In genomic region chr20:49938173-49939163, GRCh38 we compare ENCODE assay signal across 8 cellular contexts. TPM values are rescaled to one million over a fixed set of nuclear protein-coding genes. Genes with fewer than 3 reads are reported as not detected.
A peak's percentile ranks its signal among the peaks of the same experiment; 100 is the strongest.
DNase-seq lines count a peak whose midpoint lies in the region; ATAC-seq and TF ChIP-seq lines count a peak whose summit lies in the region.

No MANE protein-coding gene starts in this region.

- no peaks in the 10 kb centered on the region for H3K27me3 ChIP-seq in A673 (replicated peaks; ENCODE audit: insufficient read depth, low read depth, low read length, poor library complexity)

- intact Hi-C loops in A673 (cut with micrococcal nuclease; ENCODE audit: unreplicated experiment) (no loop called here), MCF 10A (cut with micrococcal nuclease) (no loop called here)

- BruUV-seq in A673 (replicated peaks; lab: Mats Ljungman, UMichigan) (no TSS peak), MCF 10A (replicated peaks; lab: Mats Ljungman, UMichigan) (no TSS peak)

- DNase-seq in A673 (ENCODE audit: low spot score), result peak; percentile 48
- no peak for DNase-seq in MCF 10A (ENCODE audit: unreplicated experiment)
- DNase-seq in mesenteric fat pad (ENCODE audit: low spot score), result peak; percentile 71
- no peak for DNase-seq in KBM-7
- DNase-seq in omental fat pad (ENCODE audit: low spot score), result no peak

- no peak for TF ChIP-seq CTCF in A673 (conservative IDR thresholded peaks at IDR 0.05; ENCODE audit: low read depth, low read length)
- no peak for TF ChIP-seq CTCF in MCF 10A (IDR thresholded peaks at IDR 0.05; ENCODE audit: unreplicated experiment)
- TF ChIP-seq CTCF in omental fat pad (IDR thresholded peaks at IDR 0.05), result no peak

- H3K36me3 Mint-ChIP-seq in IgD-negative memory B cell, result peaks cover 4% of the 10 kb centered on the region
- peaks cover 44% of the 10 kb centered on the region for H3K36me3 Mint-ChIP-seq in MCF 10A (ENCODE audit: insufficient read depth, unreplicated experiment)

- peak overlapping the region; percentile 90 for H3K4me3 ChIP-seq in A673 (ENCODE audit: low read depth, low read length, poor library complexity, severe bottlenecking)

- peaks cover 16% of the 10 kb centered on the region for H3K4me1 ChIP-seq in A673 (ENCODE audit: insufficient read depth, low read length, poor library complexity, severe bottlenecking)

- H3K27me3 Mint-ChIP-seq in IgD-negative memory B cell (no peaks in the 10 kb centered on the region), MCF 10A (ENCODE audit: insufficient read depth, unreplicated experiment) (no peaks in the 10 kb centered on the region)

- peak overlapping the region; percentile 23 to 98 (median 92) for H3K4me3 Mint-ChIP-seq in IgD-negative memory B cell
- peak overlapping the region; percentile 85 for H3K4me3 Mint-ChIP-seq in MCF 10A (ENCODE audit: unreplicated experiment)

- CTCF ChIA-PET in A673 (lab: Charles Lee) (no interaction called here), MCF 10A (lab: Yijun Ruan, JAX) (interaction anchor here (0.6 to 3.4 kb wide), 12 partner anchors 8 to 246 kb away, joined by 3 to 23 read pairs (median 4); no protein-coding TSS in a partner anchor)

- H3K27ac Mint-ChIP-seq in IgD-negative memory B cell (peak overlapping the region; percentile 50 to 93 (median 75)), MCF 10A (ENCODE audit: low read depth, unreplicated experiment) (no peak overlapping the region)

- H3K4me1 Mint-ChIP-seq in IgD-negative memory B cell (peaks cover 43 to 48% (median 44%) of the 10 kb centered on the region in 3 donors), MCF 10A (ENCODE audit: insufficient read depth, unreplicated experiment) (peaks cover 23% of the 10 kb centered on the region)

- POLR2A ChIA-PET in A673 (lab: Charles Lee; ENCODE audit: low non-redundant PET) (no interaction called here), MCF 10A (lab: Yijun Ruan, JAX) (interaction anchor here (0.7 to 6.0 kb wide), 20 partner anchors 8 to 596 kb away, joined by 3 to 146 read pairs (median 4); partner anchors contain the start of gene SPATA2)

- H3K9me3 Mint-ChIP-seq in IgD-negative memory B cell (no peaks in the 10 kb centered on the region), MCF 10A (ENCODE audit: unreplicated experiment) (no peaks in the 10 kb centered on the region)

- peak overlapping the region; percentile 88 for H3K27ac ChIP-seq in A673 (ENCODE audit: low read depth, low read length, poor library complexity, severe bottlenecking)

- no peaks in the 10 kb centered on the region for H3K9me3 ChIP-seq in A673 (ENCODE audit: low read depth, low read length, poor library complexity, severe bottlenecking)

- in situ Hi-C loops in KBM-7 (cut with MboI; ENCODE audit: low pct_unique_long_range_greater_than_20kb, low sequenced_read_pairs), result no loop called here

- no peak for ATAC-seq in HG03520 (IDR thresholded peaks at IDR 0.05; ENCODE audit: unreplicated experiment)
- ATAC-seq in omental fat pad (ENCODE audit: low FRiP score), result no peak
- no peak for ATAC-seq in HG03196 (IDR thresholded peaks at IDR 0.05; ENCODE audit: unreplicated experiment)

- H3K36me3 ChIP-seq in A673 (ENCODE audit: insufficient read depth, low read length, poor library complexity, severe bottlenecking), result peaks cover 34% of the 10 kb centered on the region

RNA-seq across cellular contexts. Expression of gene RNF114, which starts 2.3 kb away (rescaled TPM):
- total RNA-seq in A673 (2021) (83.6 and 90.0 TPM in 2 replicates), MCF 10A (2022) (40.0 and 48.6 TPM in 2 replicates), mesenteric fat pad (59.9 TPM), omental fat pad (100 to 1,000 TPM; 133 to 163 (median 146) TPM)
- 119 TPM for polyA plus RNA-seq in IgD-negative memory B cell

RNA-seq across cellular contexts. Expression of gene SPATA2, which starts 23.1 kb away (rescaled TPM):
- 9.2 and 9.7 TPM in 2 replicates for total RNA-seq in A673 (2021)
- polyA plus RNA-seq in IgD-negative memory B cell, result 7.1 TPM
- total RNA-seq in MCF 10A (2022), result 5.5 and 8.6 TPM in 2 replicates
- total RNA-seq in mesenteric fat pad, result 4.9 TPM
- total RNA-seq in omental fat pad, result 1 to 10 TPM; 3.3 to 6.4 (median 3.6) TPM

RNA-seq across cellular contexts. Expression of gene SNAI1, which starts 44.3 kb away (rescaled TPM):
- total RNA-seq in A673 (2021) (4.1 and 4.4 TPM in 2 replicates), MCF 10A (2022) (0.17 and 0.23 TPM in 2 replicates), mesenteric fat pad (19.1 TPM), omental fat pad (10 to 100 TPM in 1 of 4 donors, 1 to 10 TPM in 3; 3.3 to 23.8 (median 8.7) TPM)
- polyA plus RNA-seq in IgD-negative memory B cell, result 0.63 TPM

Comparison
In these comparisons a context has a peak if more than half of its experiments do, and no peak if none do; other contexts are left out.
1. DNase-seq: peak in A673 (single experiment) and mesenteric fat pad (single experiment); none in MCF 10A (single experiment), KBM-7 (single experiment) and omental fat pad (single experiment).